Comparison of ENCODE assay signal across 14 cellular contexts in genomic region chr4:169060396-169061081, GRCh38. TPM values are rescaled to one million over a fixed set of nuclear protein-coding genes. Genes with fewer than 3 reads are reported as not detected.
DNase-seq lines count a peak whose midpoint lies in the region; ATAC-seq, FAIRE-seq and TF ChIP-seq lines count a peak whose summit lies in the region.
"Had no signal": no experiment of that assay in that cellular context is flagged by ENCODE, and none has a peak within 500 bp of the region (broad histone marks: within the 10 kb centered on the region; RNA-seq: fewer than 3 reads in every experiment).

No MANE protein-coding gene starts in this region.

- H3K27ac ChIP-seq in IMR-90 (ENCODE audit: insufficient read depth, low read length) (no peak overlapping the region), esophagus squamous epithelium (peak overlapping the region in 3 of 4 donors; percentile 68), mesendoderm (ENCODE audit: low read depth, low read length) (no peak overlapping the region), suprapubic skin (peak overlapping the region; percentile 83), pancreas (no peak overlapping the region)
- H3K27ac ChIP-seq: BLaER1 treated with 17β-estradiol and CSF1 and Interleukin-3, amounts not matched to agents 10 nM and 100 nM had no signal

- H3K4me3 ChIP-seq in IMR-90 (ENCODE audit: insufficient read depth, low read depth, low read length) (no peak overlapping the region), esophagus squamous epithelium (no peak overlapping the region), mesendoderm (ENCODE audit: low read length) (no peak overlapping the region), suprapubic skin (peak overlapping the region; percentile 24), pancreas (no peak overlapping the region)
- H3K4me3 ChIP-seq: BLaER1 treated with 17β-estradiol and CSF1 and Interleukin-3, amounts not matched to agents 10 nM and 100 nM had no signal

- no peak overlapping the region; the same call in 1 of the 2 replicates for H3K14ac ChIP-seq in IMR-90 (replicated peaks; ENCODE audit: low read depth, low read length)

- no peak for DNase-seq in IMR-90
- DNase-seq in esophagus squamous epithelium (lab: John Stamatoyannopoulos, UW): no peak
- DNase-seq in mesendoderm: no peak
- no peak for DNase-seq in suprapubic skin (ENCODE audit: low spot score in 2 of 2)
- DNase-seq in SHP77 treated with DMSO at 0.1 percent for 48 hours (lab: John Stamatoyannopoulos, UW): no peak
- no peak for DNase-seq in pancreas
- DNase-seq: activated naive CD4-positive, alpha-beta T cell treated with Interleukin-2 at 50 U/mL for 16 hours; GOT3; immature natural killer cell; NCI-H1930; NCI-H82 had no signal

- no peaks in the 10 kb centered on the region for H3K79me2 ChIP-seq in mesendoderm (ENCODE audit: control insufficient read depth, insufficient read depth, low read length)

- CTCF ChIA-PET in IMR-90 (lab: Yijun Ruan, JAX): no interaction called here

- no peak for FAIRE-seq in pancreas (lab: Jason Lieb, UNC)

- H2AK9ac ChIP-seq in IMR-90 (replicated peaks; ENCODE audit: low read depth, low read length, poor library complexity): no peak overlapping the region

- TF ChIP-seq POLR2A in IMR-90 (IDR thresholded peaks at IDR 0.05; ENCODE audit: low read depth, low read length): no peak
- no peak for TF ChIP-seq POLR2A in esophagus squamous epithelium (IDR thresholded peaks at IDR 0.05)
- TF ChIP-seq POLR2A in suprapubic skin (IDR thresholded peaks at IDR 0.05): no peak

- H3K9me1 ChIP-seq in IMR-90 (ENCODE audit: insufficient read depth, low read length): peaks cover 7% of the 10 kb centered on the region

- H3K4me2 ChIP-seq in IMR-90 (ENCODE audit: low read depth, low read length): no peak overlapping the region
- H3K4me2 ChIP-seq in mesendoderm (ENCODE audit: low read length): no peak overlapping the region

- H3K79me1 ChIP-seq in IMR-90 (ENCODE audit: low read depth in 1 of 2, low read length in 2 of 2): no peaks in the 10 kb centered on the region
- H3K79me1 ChIP-seq in mesendoderm (ENCODE audit: low read length): no peaks in the 10 kb centered on the region

- H3K4ac ChIP-seq in IMR-90 (ENCODE audit: low read depth, low read length) (no peak overlapping the region), mesendoderm (ENCODE audit: low read depth, low read length) (peak overlapping the region; percentile 43)

- peak overlapping the region; percentile 6 for H2AFZ ChIP-seq in IMR-90 (replicated peaks; ENCODE audit: low read length, poor library complexity)

- TF ChIP-seq CTCF in IMR-90 (conservative IDR thresholded peaks at IDR 0.05; ENCODE audit: low read depth, low read length) (no peak), esophagus squamous epithelium (IDR thresholded peaks at IDR 0.05) (no peak), suprapubic skin (IDR thresholded peaks at IDR 0.05) (no peak), pancreas (IDR thresholded peaks at IDR 0.05) (no peak)

- H3K9me3 ChIP-seq in IMR-90 (ENCODE audit: control insufficient read depth, insufficient read depth, low read length): no peaks in the 10 kb centered on the region
- H3K9me3 ChIP-seq in esophagus squamous epithelium: no peaks in the 10 kb centered on the region
- H3K9me3 ChIP-seq in suprapubic skin: no peaks in the 10 kb centered on the region
- no peaks in the 10 kb centered on the region for H3K9me3 ChIP-seq in pancreas
- H3K9me3 ChIP-seq: BLaER1 treated with 17β-estradiol and CSF1 and Interleukin-3, amounts not matched to agents 10 nM and 100 nM had no signal

- no peak overlapping the region for H3K23ac ChIP-seq in IMR-90 (ENCODE audit: low read depth, low read length)
- no peak overlapping the region for H3K23ac ChIP-seq in mesendoderm (ENCODE audit: low read length)

- no peak for TF ChIP-seq EP300 in suprapubic skin (IDR thresholded peaks at IDR 0.05)

- ATAC-seq in IMR-90 (ENCODE audit: low read depth) (peak; percentile 25; the same call in 1 of the 2 replicates), GM18861 (IDR thresholded peaks at IDR 0.05; ENCODE audit: unreplicated experiment) (no peak), HG02571 (IDR thresholded peaks at IDR 0.05; ENCODE audit: unreplicated experiment) (no peak), pancreas (no peak)

- dilution Hi-C loops in IMR-90 (cut with HindIII; ENCODE audit: low sequenced_read_pairs, unreplicated experiment): no loop called here

- in situ Hi-C loops in IMR-90 (cut with MboI; ENCODE audit: low sequenced_read_pairs): no loop called here

- H2BK15ac ChIP-seq in IMR-90 (ENCODE audit: low read depth, low read length) (no peak overlapping the region), mesendoderm (replicated peaks; ENCODE audit: low read depth) (no peak overlapping the region)

- H4K5ac ChIP-seq in IMR-90 (ENCODE audit: low read depth, low read length) (peak overlapping the region; percentile 28; the same call in 1 of the 2 replicates), mesendoderm (ENCODE audit: low read length) (no peak overlapping the region)

- H4K91ac ChIP-seq in IMR-90 (ENCODE audit: insufficient read depth, low read depth, low read length): no peak overlapping the region

- POLR2A ChIA-PET in IMR-90 (lab: Charles Lee; ENCODE audit: unreplicated experiment): no interaction called here

- no CpG with 5 or more reads among the region's 9 CpGs for WGBS in IMR-90 (ENCODE audit: extremely low coverage in 2 of 2, insufficient read length in 1 of 2), 2 experiments
- 56 to 59% methylated on average over 8 to 9 of the region's 9 CpGs for WGBS in esophagus squamous epithelium, 2 donors
- WGBS in mesendoderm (ENCODE audit: extremely low coverage, insufficient coverage, low lambda C conversion rate): no CpG with 5 or more reads among the region's 9 CpGs
- 42% methylated on average over 9 of the region's 9 CpGs for WGBS in suprapubic skin
- 73 to 76% methylated on average over 9 of the region's 9 CpGs for WGBS in pancreas, 2 donors

- H3K9ac ChIP-seq in IMR-90 (ENCODE audit: low read depth, low read length) (no peak overlapping the region), mesendoderm (ENCODE audit: low read length) (no peak overlapping the region)

- H3K56ac ChIP-seq in IMR-90 (ENCODE audit: extremely low read depth, insufficient read depth, low read length) (no peak overlapping the region), mesendoderm (ENCODE audit: low read length) (no peak overlapping the region)

- H3K27me3 ChIP-seq in IMR-90 (ENCODE audit: control insufficient read depth, insufficient read depth, low read length): no peaks in the 10 kb centered on the region
- no peaks in the 10 kb centered on the region for H3K27me3 ChIP-seq in esophagus squamous epithelium
- no peaks in the 10 kb centered on the region for H3K27me3 ChIP-seq in mesendoderm (ENCODE audit: insufficient read depth, low read length, poor library complexity)
- H3K27me3 ChIP-seq in suprapubic skin: no peaks in the 10 kb centered on the region
- H3K27me3 ChIP-seq in pancreas: no peaks in the 10 kb centered on the region
- H3K27me3 ChIP-seq: BLaER1 treated with 17β-estradiol and CSF1 and Interleukin-3, amounts not matched to agents 10 nM and 100 nM had no signal

- H2AK5ac ChIP-seq in IMR-90 (ENCODE audit: low read depth, low read length) (0 out of 2 replicates have a peak overlapping the region, but pooled peaks have one; percentile 5), mesendoderm (ENCODE audit: low read length) (no peak overlapping the region)

- H3K18ac ChIP-seq in IMR-90 (ENCODE audit: low read depth, low read length): 0 out of 2 replicates have a peak overlapping the region, but pooled peaks have one; percentile 5
- no peak overlapping the region for H3K18ac ChIP-seq in mesendoderm (ENCODE audit: low read length)

- no peak overlapping the region for H2BK20ac ChIP-seq in IMR-90 (ENCODE audit: low read depth, low read length)

- H3K36me3 ChIP-seq in IMR-90 (ENCODE audit: control insufficient read depth, insufficient read depth, low read length) (no peaks in the 10 kb centered on the region), esophagus squamous epithelium (no peaks in the 10 kb centered on the region), mesendoderm (ENCODE audit: control insufficient read depth, insufficient read depth, low read length) (no peaks in the 10 kb centered on the region), suprapubic skin (no peaks in the 10 kb centered on the region), pancreas (no peaks in the 10 kb centered on the region)
- H3K36me3 ChIP-seq: BLaER1 treated with 17β-estradiol and CSF1 and Interleukin-3, amounts not matched to agents 10 nM and 100 nM had no signal

- H2BK5ac ChIP-seq in IMR-90 (ENCODE audit: low read depth, low read length, poor library complexity, severe bottlenecking) (no peak overlapping the region), mesendoderm (ENCODE audit: low read length) (no peak overlapping the region)

- intact Hi-C loops in IMR-90 (cut with micrococcal nuclease) (no loop called here), esophagus squamous epithelium (cut with DNase I) (no loop called here), pancreas (cut with DNase I) (no loop called here)

- H3K4me1 ChIP-seq in IMR-90 (ENCODE audit: control insufficient read depth, insufficient read depth, low read length) (peaks cover 12% of the 10 kb centered on the region), esophagus squamous epithelium (peaks cover 0 to 41% (median 13%) of the 10 kb centered on the region in 3 donors), mesendoderm (ENCODE audit: control insufficient read depth, low read depth, low read length) (peaks cover 3% of the 10 kb centered on the region), suprapubic skin (peaks cover 58% of the 10 kb centered on the region), pancreas (peaks cover 0 to 9% (median 8%) of the 10 kb centered on the region in 3 donors)

- H4K8ac ChIP-seq in IMR-90 (ENCODE audit: low read depth in 2 of 2, low read length in 2 of 2) (peak overlapping the region in 1 of 2 experiments; percentile 63; a peak in 3 of 4 replicates), mesendoderm (ENCODE audit: low read depth, low read length) (no peak overlapping the region)

- H2BK120ac ChIP-seq in IMR-90 (ENCODE audit: low read depth, low read length) (no peak overlapping the region; the same call in 1 of the 2 replicates), mesendoderm (ENCODE audit: low read depth, low read length) (no peak overlapping the region)

- H4K20me1 ChIP-seq in IMR-90 (ENCODE audit: insufficient read depth, low read length): no peaks in the 10 kb centered on the region
- H4K20me1 ChIP-seq: BLaER1 treated with 17β-estradiol and CSF1 and Interleukin-3, amounts not matched to agents 10 nM and 100 nM had no signal

- TF ChIP-seq RAD21 in IMR-90 (IDR thresholded peaks at IDR 0.05; ENCODE audit: low read length): no peak

- no TSS peak for BruUV-seq in IMR-90 (replicated peaks; lab: Mats Ljungman, UMichigan)

TF ChIP-seq in IMR-90, 13 proteins besides CTCF, POLR2A, EP300 and RAD21 (continues in another document):
- TF ChIP-seq BHLHE40 (IDR thresholded peaks at IDR 0.05; ENCODE audit: low read depth, low read length): no peak

RNA-seq across cellular contexts. Expression of gene CBR4, which starts 50.5 kb away (rescaled TPM):
- total RNA-seq in IMR-90 (2012; rRNA removed) (4.5 and 9.2 TPM in 2 replicates), esophagus squamous epithelium (10 to 100 TPM; 13.4 to 19.4 (median 16.3) TPM), suprapubic skin (10 to 100 TPM; 14.4 to 42.2 (median 19.5) TPM), pancreas (10 to 100 TPM; 11.2 to 17.0 (median 12.2) TPM)
- polyA plus RNA-seq in IMR-90 (2012; rRNA removed) (2.1 and 2.7 TPM in 2 replicates), pancreas (10 to 100 TPM in 1 of 2 donors, 1 to 10 TPM in 1; 7.2 to 10.7 TPM)
- 0.31 and 0.39 TPM in 2 replicates for polyA plus RNA-seq in IMR-90 (2012; cell fraction: cytosol; rRNA removed)
- polyA plus RNA-seq in IMR-90 (2012; cell fraction: nucleus; rRNA removed; ENCODE audit: low replicate concordance): 0.52 and 5.9 TPM in 2 replicates
- polyA plus RNA-seq in mesendoderm (2013, experiment 1 of 2): 12.1 TPM
- 12.3 TPM for polyA plus RNA-seq in mesendoderm (2013, experiment 2 of 2)

Comparison
In these comparisons a context has a peak if more than half of its experiments do, and no peak if none do; other contexts are left out.
1. H3K27ac ChIP-seq: peak in esophagus squamous epithelium (3 of 4) and suprapubic skin (single experiment); none in IMR-90 (single experiment), mesendoderm (single experiment) and pancreas (0 of 4).